1 cellular context compared by ENCODE assay signal in genomic region chr19:49150106-49150943, GRCh38.
A peak's percentile ranks its signal among the peaks of the same experiment; 100 is the strongest.
TF ChIP-seq lines count a peak whose summit lies in the region.

No MANE protein-coding gene starts in this region.

TF ChIP-seq in IMR-90, 13 proteins besides CTCF, POLR2A, EP300 and RAD21:
- no peak for TF ChIP-seq MAFK (IDR thresholded peaks at IDR 0.05; ENCODE audit: low read depth, low read length)
- TF ChIP-seq FOS (IDR thresholded peaks at IDR 0.05; ENCODE audit: low read depth, low read length): no peak
- peak; percentile 79 for TF ChIP-seq MAZ (IDR thresholded peaks at IDR 0.05; ENCODE audit: borderline replicate concordance, low read depth, low read length)
- TF ChIP-seq CEBPB (IDR thresholded peaks at IDR 0.05; ENCODE audit: low read depth, low read length): no peak
- no peak for TF ChIP-seq NFE2L2 (IDR thresholded peaks at IDR 0.05; ENCODE audit: low read depth, low read length)
- peak; percentile 93 for TF ChIP-seq BHLHE40 (IDR thresholded peaks at IDR 0.05; ENCODE audit: low read depth, low read length)
- TF ChIP-seq RCOR1 (IDR thresholded peaks at IDR 0.05; ENCODE audit: insufficient replicate concordance, low read length): no peak
- no peak for TF ChIP-seq RFX5 (IDR thresholded peaks at IDR 0.05; ENCODE audit: low read depth, low read length)
